ENCODE assay signal across 26 cellular contexts in the genomic region with DNA sequence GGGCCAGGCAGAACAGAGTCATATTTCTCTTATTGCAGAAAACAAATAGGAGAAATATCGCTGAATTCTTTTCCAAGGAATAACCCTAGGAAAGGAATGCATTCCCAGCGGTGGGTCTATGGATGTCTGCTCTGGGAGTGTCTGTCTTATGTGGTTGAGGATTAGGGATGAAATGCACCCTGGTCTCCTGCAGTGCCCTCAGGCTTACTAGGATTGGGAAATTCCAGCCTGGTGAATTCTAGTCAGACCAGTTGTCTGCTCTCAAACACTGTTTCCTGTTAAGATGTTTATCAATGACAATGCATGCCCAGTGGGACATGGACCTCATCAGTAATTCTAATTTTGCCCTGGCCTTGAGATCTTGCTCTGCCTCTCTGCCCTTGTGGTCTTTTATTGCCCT.
"Had no signal": no experiment of that assay in that cellular context is flagged by ENCODE, and none has a peak within 500 bp of the region (broad histone marks: within the 10 kb centered on the region; RNA-seq: fewer than 3 reads in every experiment).

No MANE protein-coding gene starts in this region.

- H3K4me3 Mint-ChIP-seq: activated CD8-positive, alpha-beta T cell treated with anti-CD3 and anti-CD28 coated beads, Interleukin-2, amount 10 ng/mL, durations not matched to agents 7 days and 5 days; activated naive CD4-positive, alpha-beta T cell treated with anti-CD3 and anti-CD28 coated beads, Interleukin-2, amount 50 U/mL, for 24 hours; activated T-helper 1 cell treated with anti-CD3 and anti-CD28 coated beads, Interleukin-12 subunit alpha, Interleukin-12 subunit beta, Interleukin-2, Interleukin-4 antibody, amounts not matched to agents 30 ng/mL and 10 ng/mL and 1 ng/mL, durations not matched to agents 14 hours and 24 hours and 36 hours; brain; central memory CD8-positive, alpha-beta T cell; mesothelial cell of epicardium; natural killer cell; stimulated activated naive CD8-positive, alpha-beta T cell treated with anti-CD3 and anti-CD28 coated beads, Interleukin-15, amount 100 ng/mL, for 72 hours; T-cell; T-helper 2 cell treated with Interferon-gamma antibody and Interleukin-4, amounts not matched to agents 5 μg/mL and 100 μg/mL, for 36 hours had no signal

- DNase-seq: activated CD4-positive, alpha-beta T cell treated with anti-CD3 and anti-CD28 coated beads for 1 hour; activated CD4-positive, alpha-beta T cell treated with anti-CD3 and anti-CD28 coated beads, Interleukin-2, amount 50 U/mL, for 1 hour; activated CD8-positive, alpha-beta T cell treated with anti-CD3 and anti-CD28 coated beads, Interleukin-2, amount 10 ng/mL, durations not matched to agents 7 days and 5 days; activated gamma-delta T cell; anterior cingulate cortex; effector memory CD4-positive, alpha-beta T cell; heart left ventricle; left lung; natural killer cell; ovary; stimulated activated CD4-positive, alpha-beta T cell treated with anti-CD3 and anti-CD28 coated beads, Interleukin-12 subunit alpha, Interleukin-12 subunit beta, amount 100 ng/mL, for 4 hours; stimulated activated naive CD8-positive, alpha-beta T cell treated with anti-CD3 and anti-CD28 coated beads, Interleukin-15, amount 100 ng/mL, for 72 hours; T-cell; tibial artery; WERI-Rb-1 had no signal

- H3K27ac ChIP-seq: heart left ventricle, left lung, neutrophil, ovary, prostate gland, tibial artery, WERI-Rb-1 had no signal

- H3K36me3 Mint-ChIP-seq: activated naive CD4-positive, alpha-beta T cell treated with anti-CD3 and anti-CD28 coated beads, Interleukin-2, amount 50 U/mL, for 24 hours; brain; T-cell had no signal

- H3K4me1 Mint-ChIP-seq: activated naive CD4-positive, alpha-beta T cell treated with anti-CD3 and anti-CD28 coated beads, Interleukin-2, amount 50 U/mL, for 24 hours; brain; central memory CD8-positive, alpha-beta T cell; mesothelial cell of epicardium; natural killer cell; stimulated activated naive CD8-positive, alpha-beta T cell treated with anti-CD3 and anti-CD28 coated beads, Interleukin-15, amount 100 ng/mL, for 72 hours; T-cell had no signal

- FAIRE-seq: colon, TTC549 had no signal

- H3K9me3 ChIP-seq: neutrophil, ovary, prostate gland had no signal

- H3K4me3 ChIP-seq: heart left ventricle, left lung, lung, ovary, prostate gland, tibial artery had no signal

- H3K27me3 ChIP-seq: heart left ventricle, left lung, neutrophil, ovary, tibial artery had no signal

- H3K27ac Mint-ChIP-seq: activated CD8-positive, alpha-beta T cell treated with anti-CD3 and anti-CD28 coated beads, Interleukin-2, amount 10 ng/mL, durations not matched to agents 7 days and 5 days; activated naive CD4-positive, alpha-beta T cell treated with anti-CD3 and anti-CD28 coated beads, Interleukin-2, amount 50 U/mL, for 24 hours; activated T-helper 1 cell treated with anti-CD3 and anti-CD28 coated beads, Interleukin-12 subunit alpha, Interleukin-12 subunit beta, Interleukin-2, Interleukin-4 antibody, amounts not matched to agents 30 ng/mL and 10 ng/mL and 1 ng/mL, durations not matched to agents 14 hours and 24 hours and 36 hours; brain; mesothelial cell of epicardium; natural killer cell; stimulated activated naive CD8-positive, alpha-beta T cell treated with anti-CD3 and anti-CD28 coated beads, Interleukin-15, amount 100 ng/mL, for 72 hours; T-cell; T-helper 2 cell treated with Interferon-gamma antibody and Interleukin-4, amounts not matched to agents 5 μg/mL and 100 μg/mL, for 36 hours had no signal

- H3K4me1 ChIP-seq: heart left ventricle, left lung, prostate gland, tibial artery had no signal

- ATAC-seq: activated CD8-positive, alpha-beta T cell treated with anti-CD3 and anti-CD28 coated beads, Interleukin-2, amount 10 ng/mL, durations not matched to agents 7 days and 5 days; heart left ventricle; left lung; natural killer cell; stimulated activated naive CD8-positive, alpha-beta T cell treated with anti-CD3 and anti-CD28 coated beads, Interleukin-15, amount 100 ng/mL, for 72 hours; T-cell had no signal

- H3K36me3 ChIP-seq: heart left ventricle, left lung, neutrophil, ovary, prostate gland, tibial artery, WERI-Rb-1 had no signal

- H3K27me3 Mint-ChIP-seq: activated naive CD4-positive, alpha-beta T cell treated with anti-CD3 and anti-CD28 coated beads, Interleukin-2, amount 50 U/mL, for 24 hours; central memory CD8-positive, alpha-beta T cell; stimulated activated naive CD8-positive, alpha-beta T cell treated with anti-CD3 and anti-CD28 coated beads, Interleukin-15, amount 100 ng/mL, for 72 hours; T-cell had no signal
